In genomic region chr9:133346021-133346713, GRCh38 we compare ENCODE assay signal across 8 cellular contexts. TPM values are rescaled to one million over a fixed set of nuclear protein-coding genes. Genes with fewer than 3 reads are reported as not detected.
DNase-seq lines count a peak whose midpoint lies in the region; ATAC-seq and TF ChIP-seq lines count a peak whose summit lies in the region.

No MANE protein-coding gene starts in this region.

- H3K9ac ChIP-seq in duodenal mucosa (ENCODE audit: low read depth in 1 of 2, low read length in 2 of 2) (peak overlapping the region; percentile 57 to 61), neural progenitor cell (no peak overlapping the region)

- peaks cover 66% of the 10 kb centered on the region for H3K36me3 Mint-ChIP-seq in CD4-positive, alpha-beta T cell (ENCODE audit: low read depth)
- H3K36me3 Mint-ChIP-seq in neural progenitor cell = peaks cover 24% of the 10 kb centered on the region

- no peaks in the 10 kb centered on the region for H3K27me3 Mint-ChIP-seq in CD4-positive, alpha-beta T cell
- H3K27me3 Mint-ChIP-seq in neural progenitor cell (ENCODE audit: insufficient read depth, low read depth) = peaks cover 17% of the 10 kb centered on the region

- ATAC-seq in CD4-positive, alpha-beta T cell (ENCODE audit: poor library complexity) = no peak

- H3F3A ChIP-seq in neural progenitor cell (ENCODE audit: low read depth) = peaks cover 37% of the 10 kb centered on the region

- no peaks in the 10 kb centered on the region for H3K9me3 Mint-ChIP-seq in CD4-positive, alpha-beta T cell
- H3K9me3 Mint-ChIP-seq in neural progenitor cell = no peaks in the 10 kb centered on the region

- H3K27ac ChIP-seq in CD4-positive, alpha-beta T cell (ENCODE audit: low read depth, low read length) = no peak overlapping the region
- H3K27ac ChIP-seq in duodenal mucosa (ENCODE audit: low read depth, low read length) (no peak overlapping the region), neural progenitor cell (no peak overlapping the region)

- peaks cover 34% of the 10 kb centered on the region for H3K4me1 Mint-ChIP-seq in CD4-positive, alpha-beta T cell (ENCODE audit: low read depth)
- H3K4me1 Mint-ChIP-seq in neural progenitor cell = peaks cover 25% of the 10 kb centered on the region

- POLR2A ChIA-PET in CD4-positive, alpha-beta T cell (lab: Charles Lee) = interaction anchor here (2.7 to 3.1 kb wide), 2 partner anchors 11 to 31 kb away, joined by 26 to 45 read pairs; partner anchors contain the start of genes STKLD1, SURF1 and SURF2

- intact Hi-C loops in CD4-positive, alpha-beta T cell (cut with DNase I, micrococcal nuclease) = loop anchor here in 1 of 2 experiments (5.0 to 10.0 kb wide), 2 partner anchors 314 to 941 kb away; partner anchors contain the start of genes GTF3C5 and TTF1

- H3K4me1 ChIP-seq in duodenal mucosa (ENCODE audit: control insufficient read depth in 1 of 2, insufficient read depth in 2 of 2, low read length in 2 of 2) = peaks cover 25 to 31% of the 10 kb centered on the region in 2 donors
- H3K4me1 ChIP-seq in neural progenitor cell = peaks cover 15% of the 10 kb centered on the region

- peaks cover 55% of the 10 kb centered on the region for H4K20me1 ChIP-seq in neural progenitor cell (ENCODE audit: low read depth)

- peak overlapping the region; percentile 88 for H3K4me3 Mint-ChIP-seq in CD4-positive, alpha-beta T cell
- H3K4me3 Mint-ChIP-seq in neural progenitor cell = peak overlapping the region; percentile 98

- no peak for DNase-seq in CD4-positive, alpha-beta T cell
- DNase-seq in MG63 = no peak
- DNase-seq in neural progenitor cell (ENCODE audit: low spot score) = no peak
- DNase-seq in NCI-H187 (lab: John Stamatoyannopoulos, UW) = no peak
- DNase-seq in activated CD8-positive, alpha-beta memory T cell treated with anti-CD3 and anti-CD28 coated beads for 24 hours = no peak
- DNase-seq in EL = no peak
- no peak for DNase-seq in LoVo (ENCODE audit: low spot score)

- TF ChIP-seq CTCF in CD4-positive, alpha-beta T cell (IDR thresholded peaks at IDR 0.05) = no peak
- TF ChIP-seq CTCF in neural progenitor cell (IDR thresholded peaks at IDR 0.05) = no peak

- H2AFZ ChIP-seq in neural progenitor cell (replicated peaks) = no peak overlapping the region

- H3K79me2 ChIP-seq in neural progenitor cell (ENCODE audit: low read depth) = peaks cover 54% of the 10 kb centered on the region

- peak overlapping the region; percentile 69 for H3K27ac Mint-ChIP-seq in CD4-positive, alpha-beta T cell
- H3K27ac Mint-ChIP-seq in neural progenitor cell = no peak overlapping the region

- H3K36me3 ChIP-seq in MG63 (peaks cover 84% of the 10 kb centered on the region), duodenal mucosa (ENCODE audit: control insufficient read depth in 1 of 2, insufficient read depth in 2 of 2, low read length in 2 of 2) (peaks cover 32 to 71% of the 10 kb centered on the region in 2 donors), neural progenitor cell (peaks cover 22% of the 10 kb centered on the region)

- H3K4me3 ChIP-seq in MG63 = peak overlapping the region; percentile 97
- peak overlapping the region; percentile 98 to 99 for H3K4me3 ChIP-seq in duodenal mucosa (ENCODE audit: low read depth in 1 of 2, low read length in 2 of 2)
- peak overlapping the region; percentile 77 for H3K4me3 ChIP-seq in neural progenitor cell

- H3K9me3 ChIP-seq in CD4-positive, alpha-beta T cell (ENCODE audit: control insufficient read depth, low read length) = no peaks in the 10 kb centered on the region
- no peaks in the 10 kb centered on the region for H3K9me3 ChIP-seq in MG63
- no peaks in the 10 kb centered on the region for H3K9me3 ChIP-seq in duodenal mucosa (ENCODE audit: control insufficient read depth in 1 of 2, low read length in 2 of 2)
- no peaks in the 10 kb centered on the region for H3K9me3 ChIP-seq in neural progenitor cell (ENCODE audit: low read depth)

- no peaks in the 10 kb centered on the region for H3K27me3 ChIP-seq in CD4-positive, alpha-beta T cell (ENCODE audit: control insufficient read depth, insufficient read depth, low read length)
- H3K27me3 ChIP-seq in MG63 (no peaks in the 10 kb centered on the region), duodenal mucosa (ENCODE audit: control insufficient read depth in 1 of 2, insufficient read depth in 2 of 2, low read length in 2 of 2) (no peaks in the 10 kb centered on the region), neural progenitor cell (no peaks in the 10 kb centered on the region)

- CTCF ChIA-PET in CD4-positive, alpha-beta T cell (lab: Charles Lee) = interaction anchor here (2.8 kb wide), 1 partner anchor 25 kb away, joined by 11 read pairs; no protein-coding TSS in a partner anchor

- H3K4me2 ChIP-seq in neural progenitor cell = peak overlapping the region; percentile 88

RNA-seq across cellular contexts. Expression of gene MED22, which starts 1.8 kb away (rescaled TPM):
- total RNA-seq in CD4-positive, alpha-beta T cell = 10 to 100 TPM; 15.7 to 18.0 TPM
- 34.7 and 35.4 TPM in 2 replicates for total RNA-seq in MG63 (2014; rRNA removed; shearing (Covaris generic); ENCODE audit: low replicate concordance)
- total RNA-seq in neural progenitor cell (ENCODE audit: low replicate concordance) = 31.7 and 66.5 TPM in 2 replicates

RNA-seq across cellular contexts. Expression of gene RPL7A, which starts 1.9 kb away (rescaled TPM):
- 1,000 to 10,000 TPM; 2,613 to 2,686 TPM for total RNA-seq in CD4-positive, alpha-beta T cell
- 2,766 and 2,991 TPM in 2 replicates for total RNA-seq in MG63 (2014; rRNA removed; shearing (Covaris generic); ENCODE audit: low replicate concordance)
- 3,449 and 3,613 TPM in 2 replicates for total RNA-seq in neural progenitor cell (ENCODE audit: low replicate concordance)

RNA-seq across cellular contexts. Expression of gene SURF1, which starts 10.1 kb away (rescaled TPM):
- 10 to 100 TPM; 42.5 to 45.9 TPM for total RNA-seq in CD4-positive, alpha-beta T cell
- 37.4 and 48.4 TPM in 2 replicates for total RNA-seq in MG63 (2014; rRNA removed; shearing (Covaris generic); ENCODE audit: low replicate concordance)
- 31.0 and 36.7 TPM in 2 replicates for total RNA-seq in neural progenitor cell (ENCODE audit: low replicate concordance)

RNA-seq across cellular contexts. Expression of gene SURF6, which starts 10.2 kb away (rescaled TPM):
- total RNA-seq in CD4-positive, alpha-beta T cell = 10 to 100 TPM; 15.1 to 15.9 TPM
- total RNA-seq in MG63 (2014; rRNA removed; shearing (Covaris generic); ENCODE audit: low replicate concordance) = 25.1 and 28.9 TPM in 2 replicates
- total RNA-seq in neural progenitor cell (ENCODE audit: low replicate concordance) = 13.2 and 32.9 TPM in 2 replicates

RNA-seq across cellular contexts. Expression of gene SURF2, which starts 10.2 kb away (rescaled TPM):
- 10 to 100 TPM; 12.7 TPM for total RNA-seq in CD4-positive, alpha-beta T cell
- 28.5 and 47.2 TPM in 2 replicates for total RNA-seq in MG63 (2014; rRNA removed; shearing (Covaris generic); ENCODE audit: low replicate concordance)
- total RNA-seq in neural progenitor cell (ENCODE audit: low replicate concordance) = 16.0 and 19.6 TPM in 2 replicates
